In the genomic region with DNA sequence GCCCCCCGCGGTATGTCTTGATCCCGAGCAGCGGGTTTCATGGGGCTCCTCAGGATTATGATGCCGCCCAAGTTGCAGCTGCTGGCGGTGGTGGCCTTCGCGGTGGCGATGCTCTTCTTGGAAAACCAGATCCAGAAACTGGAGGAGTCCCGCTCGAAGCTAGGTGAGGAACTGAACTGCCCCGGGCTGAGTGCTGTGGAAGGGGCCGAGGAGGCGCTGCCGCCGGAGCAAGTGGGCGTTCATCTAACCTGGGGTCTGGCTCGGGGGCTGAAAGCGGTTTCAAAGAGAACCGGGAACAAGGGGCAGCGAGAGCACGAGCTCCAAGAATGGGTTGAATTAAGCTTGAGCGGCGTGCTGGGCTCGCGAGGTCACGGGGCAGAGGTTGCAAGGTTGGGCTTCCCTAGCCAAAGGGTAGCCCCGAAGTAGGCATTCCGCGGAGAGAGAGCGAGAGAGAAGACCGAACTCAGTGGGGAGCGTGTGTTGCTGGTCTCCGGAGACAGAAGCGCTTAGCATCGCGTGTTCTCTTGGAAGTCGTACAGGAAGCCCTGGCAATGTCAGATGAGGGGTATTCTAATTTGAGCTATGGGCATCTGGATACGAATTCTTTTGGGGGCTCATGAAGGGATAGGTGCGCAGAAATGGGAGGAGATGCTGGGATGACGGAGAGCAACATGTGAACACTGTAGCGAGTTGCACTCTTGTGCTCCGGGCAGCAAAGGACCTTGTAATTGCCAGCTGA, we compare ENCODE assay signal across 8 cellular contexts. TPM values are rescaled to one million over a fixed set of nuclear protein-coding genes. Genes with fewer than 3 reads are reported as not detected.
DNase-seq lines count a peak whose midpoint lies in the region; ATAC-seq and TF ChIP-seq lines count a peak whose summit lies in the region.

No MANE protein-coding gene starts in this region.

- no peak overlapping the region for H3K4me3 Mint-ChIP-seq in activated CD4-positive, alpha-beta T cell treated with anti-CD3 and anti-CD28 coated beads for 36 hours

- intact Hi-C loops in activated CD4-positive, alpha-beta T cell treated with anti-CD3 and anti-CD28 coated beads for 36 hours (cut with DNase I, micrococcal nuclease): loop anchor here (1.0 to 5.0 kb wide), 11 partner anchors 52 to 1770 kb away; partner anchors contain the start of genes PKN2 (in 2 of the 2), SH3GLB1 (in 2 of the 2), BCL10 (in 1 of the 2) and ODF2L (in 1 of the 2)
- intact Hi-C loops in right lobe of liver (cut with DNase I): no loop called here

- DNase-seq in GM12864 (ENCODE audit: low read depth): no peak
- peak; percentile 36 for DNase-seq in NCI-H2196 (lab: John Stamatoyannopoulos, UW; ENCODE audit: unreplicated experiment)
- peak; percentile 65 for DNase-seq in activated CD4-positive, alpha-beta T cell treated with anti-CD3 and anti-CD28 coated beads for 36 hours
- DNase-seq in dermis microvascular lymphatic vessel endothelial cell (ENCODE audit: low read depth in 2 of 2): peak; percentile 29 to 68
- peak; percentile 56 to 76 (median 72) for DNase-seq in right lobe of liver
- peak; percentile 24 to 25 for DNase-seq in stimulated activated CD4-positive, alpha-beta T cell treated with anti-CD3 and anti-CD28 coated beads, Interleukin-4, amount 100 ng/mL, for 48 hours (ENCODE audit: low read depth in 2 of 2)
- no peak for DNase-seq in cortex of kidney (lab: John Stamatoyannopoulos, UW)

- peaks cover 30% of the 10 kb centered on the region for H3K4me1 Mint-ChIP-seq in activated CD4-positive, alpha-beta T cell treated with anti-CD3 and anti-CD28 coated beads for 36 hours

- TF ChIP-seq CTCF in GM12864 (IDR thresholded peaks at IDR 0.05; ENCODE audit: low read depth, low read length, missing control alignments) (no peak), right lobe of liver (IDR thresholded peaks at IDR 0.05) (no peak)

- CTCF ChIA-PET in activated CD4-positive, alpha-beta T cell treated with anti-CD3 and anti-CD28 coated beads for 36 hours (lab: Charles Lee): interaction anchor here (0.8 to 3.3 kb wide), 7 partner anchors 11 to 211 kb away, joined by 4 to 21 read pairs (median 7); partner anchors contain the start of gene SH3GLB1

- no peaks in the 10 kb centered on the region for H3K27me3 ChIP-seq in right lobe of liver

- peaks cover 14% of the 10 kb centered on the region for H3K36me3 Mint-ChIP-seq in activated CD4-positive, alpha-beta T cell treated with anti-CD3 and anti-CD28 coated beads for 36 hours (ENCODE audit: low read depth)

- 0% methylated on average over 27 of the region's 43 CpGs for WGBS in right lobe of liver (ENCODE audit: insufficient coverage, low coverage, low lambda C conversion rate, missing lambda C conversion rate)

- no peaks in the 10 kb centered on the region for H3K9me3 Mint-ChIP-seq in activated CD4-positive, alpha-beta T cell treated with anti-CD3 and anti-CD28 coated beads for 36 hours (ENCODE audit: low read depth)

- H3K4me1 ChIP-seq in right lobe of liver: peaks cover 0 to 18% (median 8%) of the 10 kb centered on the region in 4 donors

- ATAC-seq in HG02938 (IDR thresholded peaks at IDR 0.05; ENCODE audit: unreplicated experiment) (peak; percentile 20), right lobe of liver (peak; percentile 42 to 53 (median 49))
- ATAC-seq in activated CD4-positive, alpha-beta T cell treated with anti-CD3 and anti-CD28 coated beads for 36 hours: peak; percentile 11

- POLR2A ChIA-PET in activated CD4-positive, alpha-beta T cell treated with anti-CD3 and anti-CD28 coated beads for 36 hours (lab: Charles Lee): interaction anchor here (0.6 to 3.0 kb wide), 2 partner anchors 19 to 130 kb away, joined by 3 to 18 read pairs; no protein-coding TSS in a partner anchor

- no peaks in the 10 kb centered on the region for H3K36me3 ChIP-seq in right lobe of liver

- H3K9me3 ChIP-seq in right lobe of liver: no peaks in the 10 kb centered on the region

- H3K4me3 ChIP-seq in GM12864 (ENCODE audit: low read depth, low read length) (peak overlapping the region; percentile 72), right lobe of liver (peak overlapping the region; percentile 75 to 82 (median 80))

- no peaks in the 10 kb centered on the region for H3K27me3 Mint-ChIP-seq in activated CD4-positive, alpha-beta T cell treated with anti-CD3 and anti-CD28 coated beads for 36 hours

- TF ChIP-seq POLR2A in right lobe of liver (IDR thresholded peaks at IDR 0.05): no peak

- H3K27ac ChIP-seq in right lobe of liver: peak overlapping the region; percentile 67 to 77 (median 72)

- H3K27ac Mint-ChIP-seq in activated CD4-positive, alpha-beta T cell treated with anti-CD3 and anti-CD28 coated beads for 36 hours: no peak overlapping the region

RNA-seq across cellular contexts. Expression of gene HS2ST1, which starts 0.7 kb away (rescaled TPM):
- 10 to 100 TPM; 21.3 to 22.2 TPM for total RNA-seq in activated CD4-positive, alpha-beta T cell treated with anti-CD3 and anti-CD28 coated beads for 36 hours
- total RNA-seq in dermis microvascular lymphatic vessel endothelial cell (14.8 and 16.3 TPM in 2 replicates), right lobe of liver (10 to 100 TPM in 5 of 6 experiments, 1 to 10 TPM in 1; 9.9 to 17.2 (median 13.7) TPM)

RNA-seq across cellular contexts. Expression of gene SELENOF, which starts 1.2 kb away (rescaled TPM):
- 100 to 1,000 TPM; 140 to 141 TPM for total RNA-seq in activated CD4-positive, alpha-beta T cell treated with anti-CD3 and anti-CD28 coated beads for 36 hours
- total RNA-seq in dermis microvascular lymphatic vessel endothelial cell: 177 and 214 TPM in 2 replicates
- 100 to 1,000 TPM in 4 of 6 experiments, 10 to 100 TPM in 2; 95.5 to 130 (median 107) TPM for total RNA-seq in right lobe of liver

Comparison
In these comparisons a context has a peak if more than half of its experiments do, and no peak if none do; other contexts are left out.
1. DNase-seq: peak in NCI-H2196 (single experiment), activated CD4-positive, alpha-beta T cell treated with anti-CD3 and anti-CD28 coated beads for 36 hours (single experiment), dermis microvascular lymphatic vessel endothelial cell (2 of 2), right lobe of liver (3 of 3) and stimulated activated CD4-positive, alpha-beta T cell treated with anti-CD3 and anti-CD28 coated beads, Interleukin-4, amount 100 ng/mL, for 48 hours (2 of 2); none in GM12864 (single experiment) and cortex of kidney (single experiment).
2. intact Hi-C loops: an anchor here in activated CD4-positive, alpha-beta T cell treated with anti-CD3 and anti-CD28 coated beads for 36 hours (1.0 to 5.0 kb wide); none called in right lobe of liver.
3. Peak in every context shown above with its lines, with median percentiles within 50 percentile points of each other: ATAC-seq.